Comparison of ENCODE assay signal across 32 cellular contexts in genomic region chr11:17483505-17483904, GRCh38. TPM values are rescaled to one million over a fixed set of nuclear protein-coding genes. Genes with fewer than 3 reads are reported as not detected.
"Had no signal": no experiment of that assay in that cellular context is flagged by ENCODE, and none has a peak within 500 bp of the region (broad histone marks: within the 10 kb centered on the region; RNA-seq: fewer than 3 reads in every experiment).

No MANE protein-coding gene starts in this region.

- H3K4me1 ChIP-seq: colonic mucosa, esophagus squamous epithelium, foreskin keratinocyte, gastrocnemius medialis, gastroesophageal sphincter had no signal

- H3K36me3 ChIP-seq: colonic mucosa, esophagus muscularis mucosa, esophagus squamous epithelium, gastrocnemius medialis, gastroesophageal sphincter, heart right ventricle had no signal

- DNase-seq: colonic mucosa; cortex of kidney; dermis blood vessel endothelial cell; dorsolateral prefrontal cortex; effector CD4-positive, alpha-beta T cell; effector CD8-positive, alpha-beta T cell; effector memory CD4-positive, alpha-beta T cell; effector memory CD8-positive, alpha-beta T cell; endodermal cell; erythroblast; esophagus squamous epithelium; foreskin fibroblast; foreskin keratinocyte; foreskin melanocyte; gastrocnemius medialis; glutamatergic neuron; head of caudate nucleus; heart right ventricle had no signal

- H3K9me3 ChIP-seq: colonic mucosa, esophagus squamous epithelium, gastrocnemius medialis, gastroesophageal sphincter had no signal

- FAIRE-seq: colon, endometrium, endothelial cell of umbilical vein, frontal cortex had no signal

- H3K27ac ChIP-seq: colonic mucosa, coronary artery, dorsolateral prefrontal cortex, epithelial cell of prostate, esophagus muscularis mucosa, esophagus squamous epithelium, foreskin keratinocyte, gastrocnemius medialis, gastroesophageal sphincter, heart right ventricle had no signal

- H3K27me3 ChIP-seq: dorsolateral prefrontal cortex, gastrocnemius medialis had no signal

- H3K4me3 ChIP-seq: colonic mucosa, coronary artery, dorsolateral prefrontal cortex, esophagus muscularis mucosa, esophagus squamous epithelium, gastrocnemius medialis, gastroesophageal sphincter, heart right ventricle had no signal

- ATAC-seq: effector memory CD8-positive, alpha-beta T cell; esophagus mucosa; foreskin keratinocyte; gastrocnemius medialis; gastroesophageal sphincter; heart right ventricle had no signal

RNA-seq across cellular contexts. Expression of gene ABCC8, which starts 6.9 kb away (rescaled TPM):
- total RNA-seq: dermis blood vessel endothelial cell, dermis microvascular lymphatic vessel endothelial cell, endothelial cell of umbilical vein, epithelial cell of proximal tubule, esophagus mucosa, fibroblast of lung, fibroblast of villous mesenchyme, foreskin keratinocyte, glomerular endothelial cell had no signal
- polyA plus RNA-seq: endothelial cell of umbilical vein, fibroblast of lung, foreskin keratinocyte had no signal
